ENCODE assay signal across 39 cellular contexts in genomic region chr15:91252756-91253155, GRCh38.
"Had no signal": no experiment of that assay in that cellular context is flagged by ENCODE, and none has a peak within 500 bp of the region (broad histone marks: within the 10 kb centered on the region; RNA-seq: fewer than 3 reads in every experiment).

No MANE protein-coding gene starts in this region.

- H3K27me3 ChIP-seq: adrenal gland, ascending aorta, body of pancreas, brain microvascular endothelial cell had no signal

- H3K27ac ChIP-seq: adrenal gland, ascending aorta, body of pancreas, brain microvascular endothelial cell, breast epithelium, cardiac muscle cell had no signal

- H3K36me3 ChIP-seq: adrenal gland, ascending aorta, brain microvascular endothelial cell, breast epithelium, cardiac muscle cell had no signal

- H3K4me3 Mint-ChIP-seq: activated naive CD4-positive, alpha-beta T cell treated with anti-CD3 and anti-CD28 coated beads for 36 hours; activated naive CD4-positive, alpha-beta T cell treated with anti-CD3 and anti-CD28 coated beads, Interleukin-2, amount 10 ng/mL, durations not matched to agents 7 days and 5 days; activated naive CD4-positive, alpha-beta T cell treated with anti-CD3 and anti-CD28 coated beads, Interleukin-2, amount 50 U/mL, for 24 hours; activated naive CD8-positive, alpha-beta T cell; activated naive CD8-positive, alpha-beta T cell treated with anti-CD3 and anti-CD28 coated beads for 36 hours; activated naive CD8-positive, alpha-beta T cell treated with anti-CD3 and anti-CD28 coated beads, Interleukin-2, amount 10 ng/mL, durations not matched to agents 7 days and 5 days; activated naive CD8-positive, alpha-beta T cell treated with anti-CD3 and anti-CD28 coated beads, Interleukin-2, amount 50 U/mL, for 24 hours; activated T-cell treated with anti-CD3 and anti-CD28 coated beads, Interleukin-2, amount 50 U/mL, for 24 hours; activated T-cell treated with anti-CD3 and anti-CD28 coated beads, Interleukin-2, amount 50 U/mL, for 4 hours; activated T-cell treated with anti-CD3 and anti-CD28 coated beads, Interleukin-2, amount 50 U/mL, for 72 hours; activated T-helper 1 cell treated with anti-CD3 and anti-CD28 coated beads, Interleukin-12 subunit alpha, Interleukin-12 subunit beta, Interleukin-2, Interleukin-4 antibody, amounts not matched to agents 30 ng/mL and 10 ng/mL and 1 ng/mL, durations not matched to agents 14 hours and 24 hours and 36 hours; activated T-helper 17 cell treated with anti-CD3 and anti-CD28 coated beads, Interleukin-2, amount 50 U/mL, for 72 hours; brain; central memory CD8-positive, alpha-beta T cell had no signal

- H3K9me3 ChIP-seq: adrenal gland, ascending aorta, body of pancreas, breast epithelium had no signal

- H3K4me3 ChIP-seq: adrenal gland, ascending aorta, body of pancreas, breast epithelium, cardiac muscle cell had no signal

- H3K4me1 ChIP-seq: ascending aorta, body of pancreas, breast epithelium had no signal

- H3K27ac Mint-ChIP-seq: activated naive CD4-positive, alpha-beta T cell treated with anti-CD3 and anti-CD28 coated beads for 36 hours; activated naive CD4-positive, alpha-beta T cell treated with anti-CD3 and anti-CD28 coated beads, Interleukin-2, amount 10 ng/mL, durations not matched to agents 7 days and 5 days; activated naive CD4-positive, alpha-beta T cell treated with anti-CD3 and anti-CD28 coated beads, Interleukin-2, amount 50 U/mL, for 24 hours; activated naive CD4-positive, alpha-beta T cell treated with anti-CD3 and anti-CD28 coated beads, Interleukin-2, amount 50 U/mL, for 72 hours; activated naive CD8-positive, alpha-beta T cell; activated naive CD8-positive, alpha-beta T cell treated with anti-CD3 and anti-CD28 coated beads for 36 hours; activated naive CD8-positive, alpha-beta T cell treated with anti-CD3 and anti-CD28 coated beads, Interleukin-2, amount 10 ng/mL, durations not matched to agents 7 days and 5 days; activated naive CD8-positive, alpha-beta T cell treated with anti-CD3 and anti-CD28 coated beads, Interleukin-2, amount 50 U/mL, for 24 hours; activated T-cell treated with anti-CD3 and anti-CD28 coated beads, Interleukin-2, amount 50 U/mL, for 24 hours; activated T-cell treated with anti-CD3 and anti-CD28 coated beads, Interleukin-2, amount 50 U/mL, for 72 hours; activated T-helper 1 cell treated with anti-CD3 and anti-CD28 coated beads, Interleukin-12 subunit alpha, Interleukin-12 subunit beta, Interleukin-2, Interleukin-4 antibody, amounts not matched to agents 30 ng/mL and 10 ng/mL and 1 ng/mL, durations not matched to agents 14 hours and 24 hours and 36 hours; activated T-helper 17 cell treated with anti-CD3 and anti-CD28 coated beads, Interleukin-2, amount 50 U/mL, for 72 hours; activated T-helper 2 cell treated with anti-CD3 and anti-CD28 coated beads, Interferon-gamma antibody, Interleukin-2, Interleukin-4, amounts not matched to agents 10 μg/mL and 5 μg/mL and 100 μg/mL, durations not matched to agents 14 hours and 24 hours and 36 hours; brain had no signal

- H3K36me3 Mint-ChIP-seq: activated naive CD4-positive, alpha-beta T cell treated with anti-CD3 and anti-CD28 coated beads, Interleukin-2, amount 10 ng/mL, durations not matched to agents 7 days and 5 days; activated naive CD4-positive, alpha-beta T cell treated with anti-CD3 and anti-CD28 coated beads, Interleukin-2, amount 50 U/mL, for 24 hours; activated naive CD4-positive, alpha-beta T cell treated with anti-CD3 and anti-CD28 coated beads, Interleukin-2, amount 50 U/mL, for 72 hours; activated naive CD8-positive, alpha-beta T cell; activated naive CD8-positive, alpha-beta T cell treated with anti-CD3 and anti-CD28 coated beads for 36 hours; activated naive CD8-positive, alpha-beta T cell treated with anti-CD3 and anti-CD28 coated beads, Interleukin-2, amount 10 ng/mL, durations not matched to agents 7 days and 5 days; brain had no signal

- H3K4me1 Mint-ChIP-seq: activated naive CD4-positive, alpha-beta T cell treated with anti-CD3 and anti-CD28 coated beads, Interleukin-2, amount 50 U/mL, for 24 hours; central memory CD8-positive, alpha-beta T cell had no signal

- DNase-seq: activated effector memory CD4-positive, alpha-beta T cell treated with anti-CD3 and anti-CD28 coated beads, Interleukin-2, amount 50 U/mL, for 16 hours; activated effector memory CD4-positive, alpha-beta T cell treated with Interleukin-2 at 50 U/mL for 16 hours; activated gamma-delta T cell; activated gamma-delta T cell treated with Interleukin-2 at 50 U/mL for 16 hours; activated naive CD4-positive, alpha-beta T cell; activated naive CD4-positive, alpha-beta T cell treated with anti-CD3 and anti-CD28 coated beads for 36 hours; activated naive CD4-positive, alpha-beta T cell treated with anti-CD3 and anti-CD28 coated beads, Interleukin-2, amount 10 ng/mL, durations not matched to agents 7 days and 5 days; activated naive CD4-positive, alpha-beta T cell treated with anti-CD3 and anti-CD28 coated beads, Interleukin-2, amount 50 U/mL, for 16 hours; activated naive CD4-positive, alpha-beta T cell treated with Interleukin-2 at 50 U/mL for 16 hours; activated naive CD8-positive, alpha-beta T cell treated with anti-CD3 and anti-CD28 coated beads for 36 hours; activated naive CD8-positive, alpha-beta T cell treated with anti-CD3 and anti-CD28 coated beads, Interleukin-2, amount 10 ng/mL, durations not matched to agents 7 days and 5 days; activated naive CD8-positive, alpha-beta T cell treated with anti-CD3 and anti-CD28 coated beads, Interleukin-2, amount 50 U/mL, for 24 hours; activated T-cell treated with anti-CD3 and anti-CD28 coated beads for 4 hours; activated T-cell treated with anti-CD3 and anti-CD28 coated beads, Interleukin-2, amount 50 U/mL, for 1 hour; activated T-cell treated with anti-CD3 and anti-CD28 coated beads, Interleukin-2, amount 50 U/mL, for 24 hours; activated T-cell treated with anti-CD3 and anti-CD28 coated beads, Interleukin-2, amount 50 U/mL, for 4 hours; activated T-cell treated with anti-CD3 and anti-CD28 coated beads, Interleukin-2, amount 50 U/mL, for 48 hours; activated T-cell treated with anti-CD3 and anti-CD28 coated beads, Interleukin-2, amount 50 U/mL, for 72 hours; adrenal gland; amniotic stem cell; amygdala; anterior cingulate cortex; aorta; body of pancreas; brain microvascular endothelial cell; caudate nucleus; central memory CD4-positive, alpha-beta T cell; cerebellar nuclear complex had no signal

- H3K9me3 Mint-ChIP-seq: activated naive CD4-positive, alpha-beta T cell treated with anti-CD3 and anti-CD28 coated beads for 36 hours; activated naive CD4-positive, alpha-beta T cell treated with anti-CD3 and anti-CD28 coated beads, Interleukin-2, amount 10 ng/mL, durations not matched to agents 7 days and 5 days; activated naive CD4-positive, alpha-beta T cell treated with anti-CD3 and anti-CD28 coated beads, Interleukin-2, amount 50 U/mL, for 24 hours; activated naive CD4-positive, alpha-beta T cell treated with anti-CD3 and anti-CD28 coated beads, Interleukin-2, amount 50 U/mL, for 72 hours; activated naive CD8-positive, alpha-beta T cell treated with anti-CD3 and anti-CD28 coated beads for 36 hours; activated naive CD8-positive, alpha-beta T cell treated with anti-CD3 and anti-CD28 coated beads, Interleukin-2, amount 10 ng/mL, durations not matched to agents 7 days and 5 days; activated naive CD8-positive, alpha-beta T cell treated with anti-CD3 and anti-CD28 coated beads, Interleukin-2, amount 50 U/mL, for 24 hours; activated T-cell treated with anti-CD3 and anti-CD28 coated beads, Interleukin-2, amount 50 U/mL, for 24 hours; activated T-cell treated with anti-CD3 and anti-CD28 coated beads, Interleukin-2, amount 50 U/mL, for 4 hours; activated T-cell treated with anti-CD3 and anti-CD28 coated beads, Interleukin-2, amount 50 U/mL, for 72 hours; activated T-helper 1 cell treated with anti-CD3 and anti-CD28 coated beads, Interleukin-12 subunit alpha, Interleukin-12 subunit beta, Interleukin-2, Interleukin-4 antibody, amounts not matched to agents 30 ng/mL and 10 ng/mL and 1 ng/mL, durations not matched to agents 14 hours and 24 hours and 36 hours; activated T-helper 17 cell treated with anti-CD3 and anti-CD28 coated beads, Interleukin-2, amount 50 U/mL, for 72 hours; activated T-helper 2 cell treated with anti-CD3 and anti-CD28 coated beads, Interferon-gamma antibody, Interleukin-2, Interleukin-4, amounts not matched to agents 10 μg/mL and 5 μg/mL and 100 μg/mL, durations not matched to agents 14 hours and 24 hours and 36 hours; brain; central memory CD8-positive, alpha-beta T cell had no signal
